In the genomic region with DNA sequence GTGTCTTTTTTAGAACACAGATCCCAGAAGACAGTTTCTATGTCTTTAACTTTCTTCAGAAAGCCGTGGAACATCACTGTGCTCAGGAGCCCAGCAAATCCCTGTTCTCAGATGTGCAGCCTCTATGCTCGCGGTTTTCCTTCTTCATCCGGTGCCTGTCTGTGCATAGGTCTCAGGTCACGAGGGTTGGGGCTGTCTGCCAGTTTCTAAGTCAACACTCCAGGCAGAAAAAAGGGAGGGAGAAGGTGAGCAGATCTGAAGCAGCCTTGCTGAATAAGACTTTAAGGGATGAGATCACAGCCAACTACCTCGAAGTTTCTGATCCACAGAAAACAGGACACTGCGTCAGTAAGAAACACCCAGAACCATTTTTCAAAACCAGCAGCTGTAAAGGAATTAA, we compare ENCODE assay signal across 16 cellular contexts.
"Had no signal": no experiment of that assay in that cellular context is flagged by ENCODE, and none has a peak within 500 bp of the region (broad histone marks: within the 10 kb centered on the region; RNA-seq: fewer than 3 reads in every experiment).

No MANE protein-coding gene starts in this region.

- H3K27ac ChIP-seq: gastrocnemius medialis, heart right ventricle, neutrophil, parathyroid adenoma, thoracic aorta had no signal

- ATAC-seq: activated naive CD8-positive, alpha-beta T cell treated with anti-CD3 and anti-CD28 coated beads, Interleukin-2, amount 50 U/mL, for 24 hours; gastrocnemius medialis; heart right ventricle; natural killer cell had no signal

- H3K4me3 ChIP-seq: gastrocnemius medialis, heart right ventricle, thoracic aorta had no signal

- FAIRE-seq: astrocyte, islet of Langerhans had no signal

- H3K9me3 ChIP-seq: gastrocnemius medialis, heart right ventricle, neutrophil, thoracic aorta had no signal

- H3K36me3 ChIP-seq: gastrocnemius medialis, heart right ventricle, neutrophil, thoracic aorta had no signal

- H3K4me1 ChIP-seq: gastrocnemius medialis, heart right ventricle, parathyroid adenoma had no signal

- DNase-seq: activated CD4-positive, alpha-beta T cell treated with anti-CD3 and anti-CD28 coated beads, Interleukin-2, amount 50 U/mL, for 1 hour; activated naive CD4-positive, alpha-beta T cell treated with anti-CD3 and anti-CD28 coated beads for 36 hours; activated naive CD8-positive, alpha-beta T cell treated with anti-CD3 and anti-CD28 coated beads, Interleukin-2, amount 50 U/mL, for 24 hours; activated T-cell treated with anti-CD3 and anti-CD28 coated beads for 4 hours; dorsolateral prefrontal cortex; endodermal cell; gastrocnemius medialis; heart right ventricle; natural killer cell; stimulated activated CD4-positive, alpha-beta T cell treated with anti-CD3 and anti-CD28 coated beads, Interleukin-12 subunit alpha, Interleukin-12 subunit beta, amount 100 ng/mL, for 4 hours; stimulated activated CD4-positive, alpha-beta T cell treated with anti-CD3 and anti-CD28 coated beads, Interleukin-2, amount 100 ng/mL, for 24 hours had no signal
